ENCODE assay signal across 8 cellular contexts in genomic region chr4:57190651-57191481, GRCh38.
DNase-seq lines count a peak whose midpoint lies in the region; ATAC-seq and TF ChIP-seq lines count a peak whose summit lies in the region.

No MANE protein-coding gene starts in this region.

- H2AFZ ChIP-seq in SU-DHL-6 (ENCODE audit: low read depth, low read length, severe bottlenecking): no peak overlapping the region

- H3K36me3 ChIP-seq in SU-DHL-6 (ENCODE audit: low read length): no peaks in the 10 kb centered on the region
- no peaks in the 10 kb centered on the region for H3K36me3 ChIP-seq in right atrium auricular region
- H3K36me3 ChIP-seq in prostate gland: no peaks in the 10 kb centered on the region

- H3K9me3 ChIP-seq in SU-DHL-6 (ENCODE audit: insufficient read depth, low read length): no peaks in the 10 kb centered on the region
- H3K9me3 ChIP-seq in right atrium auricular region: no peaks in the 10 kb centered on the region
- no peaks in the 10 kb centered on the region for H3K9me3 ChIP-seq in prostate gland

- H3K27ac ChIP-seq in SU-DHL-6 (ENCODE audit: low read depth, low read length) (no peak overlapping the region), right atrium auricular region (no peak overlapping the region), prostate gland (no peak overlapping the region)

- no peaks in the 10 kb centered on the region for H3K9me2 ChIP-seq in SU-DHL-6 (replicated peaks; ENCODE audit: insufficient read depth, low read length)

- no peaks in the 10 kb centered on the region for H3F3A ChIP-seq in SU-DHL-6 (ENCODE audit: insufficient read depth)

- no peaks in the 10 kb centered on the region for H3K79me2 ChIP-seq in SU-DHL-6 (ENCODE audit: insufficient read depth, low read length)

- 45% methylated on average over 11 of the region's 11 CpGs for WGBS in prostate gland
- WGBS in lower leg skin, 2 donors: 77% methylated on average over 11 of the region's 11 CpGs

- intact Hi-C loops in prostate gland (cut with DNase I): no loop called here
- intact Hi-C loops in lower leg skin (cut with DNase I; ENCODE audit: low total_unique reads): no loop called here

- H3K9ac ChIP-seq in SU-DHL-6 (ENCODE audit: low read length): no peak overlapping the region

- no peak overlapping the region for H3K4me3 ChIP-seq in GM12875 (ENCODE audit: low read depth, low read length)
- no peak overlapping the region for H3K4me3 ChIP-seq in SU-DHL-6 (ENCODE audit: insufficient read depth, low read length, poor library complexity, severe bottlenecking)
- H3K4me3 ChIP-seq in right atrium auricular region: no peak overlapping the region
- no peak overlapping the region for H3K4me3 ChIP-seq in prostate gland
- no peak overlapping the region for H3K4me3 ChIP-seq in lower leg skin (ENCODE audit: low read depth, poor library complexity, severe bottlenecking)

- H3K4me2 ChIP-seq in SU-DHL-6 (ENCODE audit: low read depth, low read length, poor library complexity, severe bottlenecking): no peak overlapping the region

- H4K20me1 ChIP-seq in SU-DHL-6 (ENCODE audit: low read depth, low read length): no peaks in the 10 kb centered on the region

- H3K27me3 ChIP-seq in SU-DHL-6 (ENCODE audit: low read length) (no peaks in the 10 kb centered on the region), right atrium auricular region (no peaks in the 10 kb centered on the region), prostate gland (replicated peaks; ENCODE audit: insufficient read depth) (no peaks in the 10 kb centered on the region)

- DNase-seq in ACHN: peak; percentile 43
- DNase-seq in right atrium auricular region (ENCODE audit: low spot score): no peak
- DNase-seq in prostate gland (ENCODE audit: low spot score): no peak
- DNase-seq in lower leg skin (ENCODE audit: low spot score in 2 of 2): no peak

- TF ChIP-seq POLR2A in prostate gland (IDR thresholded peaks at IDR 0.05) (no peak), lower leg skin (IDR thresholded peaks at IDR 0.05) (no peak)

- TF ChIP-seq CTCF in GM12875 (IDR thresholded peaks at IDR 0.05; ENCODE audit: borderline replicate concordance, insufficient read depth, low read depth, low read length): peak; percentile 88
- peak; percentile 56 for TF ChIP-seq CTCF in SU-DHL-6 (IDR thresholded peaks at IDR 0.05; ENCODE audit: insufficient read depth, low read length, poor library complexity, severe bottlenecking)
- TF ChIP-seq CTCF in right atrium auricular region (IDR thresholded peaks at IDR 0.05): peak; percentile 10 to 54
- peak in 2 of 4 experiments; percentile 7 to 24 for TF ChIP-seq CTCF in prostate gland (IDR thresholded peaks at IDR 0.05)
- no peak for TF ChIP-seq CTCF in lower leg skin (IDR thresholded peaks at IDR 0.05)

- in situ Hi-C loops in ACHN (cut with HindIII; ENCODE audit: low pct_ligation_motif_present, low pct_unique_long_range_greater_than_20kb, low sequenced_read_pairs): no loop called here

- H3K4me1 ChIP-seq in right atrium auricular region: no peaks in the 10 kb centered on the region
- no peaks in the 10 kb centered on the region for H3K4me1 ChIP-seq in prostate gland (replicated peaks)

- ATAC-seq in HG03342 (IDR thresholded peaks at IDR 0.05; ENCODE audit: unreplicated experiment) (peak; percentile 73), GM21737 (IDR thresholded peaks at IDR 0.05; ENCODE audit: unreplicated experiment) (no peak)

Comparison
In these comparisons a context has a peak if more than half of its experiments do, and no peak if none do; other contexts are left out.
1. CTCF ChIP-seq: peak in GM12875 (single experiment), SU-DHL-6 (single experiment) and right atrium auricular region (2 of 2); none in lower leg skin (0 of 3).